ENCODE assay signal across 15 cellular contexts in the genomic region with DNA sequence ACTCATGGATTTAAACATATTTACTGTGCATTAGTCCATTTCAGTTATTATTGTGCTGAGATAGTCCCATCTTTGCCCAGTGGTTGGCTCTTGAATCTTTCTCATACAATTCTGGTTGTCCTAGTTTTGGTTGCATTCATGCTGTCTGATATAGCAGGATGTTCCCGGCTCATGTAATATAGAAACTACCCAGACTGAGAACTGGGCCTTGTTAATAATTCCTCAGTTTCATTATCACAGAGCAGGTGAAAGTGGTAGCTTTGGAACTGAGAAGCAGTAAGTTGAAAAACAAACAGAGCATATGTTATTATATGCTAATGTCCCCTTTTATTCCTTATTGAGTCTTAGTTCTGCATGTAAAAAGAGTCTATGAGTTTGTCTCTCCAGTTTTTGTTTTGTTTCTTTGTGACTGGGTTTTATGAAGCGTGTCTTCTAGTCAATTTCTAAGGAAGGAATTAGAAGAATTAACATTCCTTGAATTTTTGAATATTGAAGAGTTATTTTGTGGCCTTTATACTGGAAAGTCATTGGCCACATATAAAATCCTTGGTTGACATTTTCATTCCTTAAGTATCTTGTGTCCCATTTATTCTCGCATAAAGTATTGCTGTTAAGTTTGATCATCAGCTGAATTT. TPM values are rescaled to one million over a fixed set of nuclear protein-coding genes. Genes with fewer than 3 reads are reported as not detected.
DNase-seq lines count a peak whose midpoint lies in the region; ATAC-seq, FAIRE-seq and TF ChIP-seq lines count a peak whose summit lies in the region.
"Had no signal": no experiment of that assay in that cellular context is flagged by ENCODE, and none has a peak within 500 bp of the region (broad histone marks: within the 10 kb centered on the region; RNA-seq: fewer than 3 reads in every experiment).

No MANE protein-coding gene starts in this region.

- intact Hi-C loops in natural killer cell (cut with micrococcal nuclease) = no loop called here

- peaks cover 40% of the 10 kb centered on the region for H3K36me3 Mint-ChIP-seq in natural killer cell treated with Interleukin-12 subunit alpha and Interleukin-12 subunit beta and Interleukin-15 and Interleukin-18, amount 100 ng/mL, for 72 hours
- H3K36me3 Mint-ChIP-seq in natural killer cell = peaks cover 31% of the 10 kb centered on the region

- H3K27me3 Mint-ChIP-seq in natural killer cell treated with Interleukin-12 subunit alpha and Interleukin-12 subunit beta and Interleukin-15 and Interleukin-18, amount 100 ng/mL, for 72 hours = no peaks in the 10 kb centered on the region
- no peaks in the 10 kb centered on the region for H3K27me3 Mint-ChIP-seq in natural killer cell (ENCODE audit: low read depth in 2 of 2)
- H3K27me3 Mint-ChIP-seq in stimulated activated naive CD8-positive, alpha-beta T cell treated with anti-CD3 and anti-CD28 coated beads, Interleukin-15, amount 100 ng/mL, for 72 hours = no peaks in the 10 kb centered on the region

- DNase-seq in natural killer cell treated with Interleukin-12 subunit alpha and Interleukin-12 subunit beta and Interleukin-15 and Interleukin-18, amount 100 ng/mL, for 72 hours (ENCODE audit: low spot score) = no peak
- DNase-seq in natural killer cell = no peak
- DNase-seq in H54 (ENCODE audit: insufficient read length, low spot score) = no peak
- DNase-seq in RCC 7860 (ENCODE audit: low spot score) = no peak
- no peak for DNase-seq in stimulated activated naive CD8-positive, alpha-beta T cell treated with anti-CD3 and anti-CD28 coated beads, Interleukin-15, amount 100 ng/mL, for 72 hours
- no peak for DNase-seq in occipital lobe (lab: John Stamatoyannopoulos, UW)
- DNase-seq in NCI-H345 treated with DMSO at 0.1 percent for 48 hours (lab: John Stamatoyannopoulos, UW; ENCODE audit: unreplicated experiment) = no peak
- DNase-seq in DMS79 (lab: John Stamatoyannopoulos, UW) = no peak
- DNase-seq: activated CD8-positive, alpha-beta memory T cell treated with anti-CD3 and anti-CD28 coated beads, Interleukin-2, amount 50 U/mL, for 4 hours; KG1; NCI-H1436; NCI-H446 treated with DMSO at 0.1 percent for 48 hours; PC-3; tibial artery had no signal

- FAIRE-seq in H54 (lab: Jason Lieb, UNC) (peak; percentile 38), RCC 7860 (lab: Jason Lieb, UNC) (peak; percentile 20)
- FAIRE-seq: D721Med had no signal

- no peak for TF ChIP-seq POLR2A in H54 (IDR thresholded peaks at IDR 0.05; ENCODE audit: low read depth, low read length)

- peaks cover 7 to 20% of the 10 kb centered on the region in 2 donors for H3K4me1 Mint-ChIP-seq in natural killer cell treated with Interleukin-12 subunit alpha and Interleukin-12 subunit beta and Interleukin-15 and Interleukin-18, amount 100 ng/mL, for 72 hours (ENCODE audit: low read depth in 2 of 2)
- H3K4me1 Mint-ChIP-seq in natural killer cell = no peaks in the 10 kb centered on the region
- peaks cover 15% of the 10 kb centered on the region for H3K4me1 Mint-ChIP-seq in stimulated activated naive CD8-positive, alpha-beta T cell treated with anti-CD3 and anti-CD28 coated beads, Interleukin-15, amount 100 ng/mL, for 72 hours

- no peaks in the 10 kb centered on the region for H3K9me3 Mint-ChIP-seq in natural killer cell treated with Interleukin-12 subunit alpha and Interleukin-12 subunit beta and Interleukin-15 and Interleukin-18, amount 100 ng/mL, for 72 hours
- H3K9me3 Mint-ChIP-seq in natural killer cell = no peaks in the 10 kb centered on the region
- no peaks in the 10 kb centered on the region for H3K9me3 Mint-ChIP-seq in stimulated activated naive CD8-positive, alpha-beta T cell treated with anti-CD3 and anti-CD28 coated beads, Interleukin-15, amount 100 ng/mL, for 72 hours

- peak overlapping the region; percentile 42 for H3K4me3 Mint-ChIP-seq in natural killer cell treated with Interleukin-12 subunit alpha and Interleukin-12 subunit beta and Interleukin-15 and Interleukin-18, amount 100 ng/mL, for 72 hours
- no peak overlapping the region for H3K4me3 Mint-ChIP-seq in natural killer cell
- H3K4me3 Mint-ChIP-seq in stimulated activated naive CD8-positive, alpha-beta T cell treated with anti-CD3 and anti-CD28 coated beads, Interleukin-15, amount 100 ng/mL, for 72 hours = no peak overlapping the region

- peak overlapping the region in 1 of 2 donors; percentile 20 for H3K27ac Mint-ChIP-seq in natural killer cell treated with Interleukin-12 subunit alpha and Interleukin-12 subunit beta and Interleukin-15 and Interleukin-18, amount 100 ng/mL, for 72 hours
- H3K27ac Mint-ChIP-seq in natural killer cell = no peak overlapping the region
- peak overlapping the region in 1 of 2 donors; percentile 43 for H3K27ac Mint-ChIP-seq in stimulated activated naive CD8-positive, alpha-beta T cell treated with anti-CD3 and anti-CD28 coated beads, Interleukin-15, amount 100 ng/mL, for 72 hours

- peak in 1 of 2 donors; percentile 63 for ATAC-seq in natural killer cell treated with Interleukin-12 subunit alpha and Interleukin-12 subunit beta and Interleukin-15 and Interleukin-18, amount 100 ng/mL, for 72 hours
- ATAC-seq in natural killer cell = no peak
- peak; percentile 69 for ATAC-seq in stimulated activated naive CD8-positive, alpha-beta T cell treated with anti-CD3 and anti-CD28 coated beads, Interleukin-15, amount 100 ng/mL, for 72 hours
- ATAC-seq: PC-3 had no signal

- TF ChIP-seq CTCF in natural killer cell (IDR thresholded peaks at IDR 0.05) = no peak

RNA-seq across cellular contexts. Expression of a gene that starts 43.3 kb away (rescaled TPM):
- total RNA-seq in natural killer cell treated with Interleukin-12 subunit alpha and Interleukin-12 subunit beta and Interleukin-15 and Interleukin-18, amount 100 ng/mL, for 72 hours = 10 to 100 TPM; 64.7 to 82.6 TPM
- 10 to 100 TPM; 33.5 to 40.6 (median 40.3) TPM for total RNA-seq in natural killer cell
- 16.2 TPM for total RNA-seq in occipital lobe

RNA-seq across cellular contexts. Expression of a gene that starts 44.4 kb away (rescaled TPM):
- 10 to 100 TPM; 28.9 to 40.1 TPM for total RNA-seq in natural killer cell treated with Interleukin-12 subunit alpha and Interleukin-12 subunit beta and Interleukin-15 and Interleukin-18, amount 100 ng/mL, for 72 hours
- 10 to 100 TPM; 14.3 to 22.2 (median 18.8) TPM for total RNA-seq in natural killer cell
- 55.1 TPM for total RNA-seq in occipital lobe
